In the genomic region with DNA sequence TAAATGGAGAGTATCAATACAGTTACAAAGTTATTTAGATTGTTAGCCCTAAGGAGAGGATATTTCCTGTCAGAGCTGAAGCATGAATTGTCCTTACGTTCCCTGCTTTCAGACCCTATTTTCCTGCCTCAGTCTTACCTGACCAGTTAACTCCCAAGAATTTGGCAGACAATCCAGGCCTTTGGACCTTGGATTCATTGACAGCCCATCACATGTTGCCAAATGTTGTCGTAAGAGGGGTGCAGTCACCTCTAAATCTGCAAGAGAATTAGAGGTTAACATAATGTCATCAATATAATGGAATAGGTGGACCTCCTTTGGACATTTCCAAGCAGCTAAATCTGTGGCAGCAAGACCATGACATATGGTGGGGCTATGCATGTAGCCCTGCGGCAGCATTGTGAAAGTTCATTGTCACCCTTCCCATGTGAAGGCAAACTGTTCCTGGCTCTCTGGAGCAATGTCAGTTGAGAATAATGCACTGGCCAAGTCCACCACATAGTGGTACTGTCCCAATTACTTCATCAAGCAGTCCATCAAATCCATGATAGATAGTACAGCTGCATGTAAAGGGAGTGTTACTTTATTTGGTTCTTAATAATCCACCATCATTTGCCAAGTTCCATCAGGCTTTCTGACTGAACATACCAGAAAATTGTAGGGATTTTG, we compare ENCODE assay signal across 11 cellular contexts.
"Had no signal": no experiment of that assay in that cellular context is flagged by ENCODE, and none has a peak within 500 bp of the region (broad histone marks: within the 10 kb centered on the region; RNA-seq: fewer than 3 reads in every experiment).

No MANE protein-coding gene starts in this region.

- H3K36me3 ChIP-seq: HAP-1 had no signal

- DNase-seq: GM23248, GOT3, H7, H9, HCEC 1CT, HFFc6 had no signal

- H3K4me2 ChIP-seq: GM23338 had no signal

- H3K27ac ChIP-seq: GM23248 had no signal

- H3K4me3 ChIP-seq: GM23248, GM23338, HAP-1 had no signal

- H3K9ac ChIP-seq: GM23248 had no signal

- FAIRE-seq: H1, H54 had no signal

- H3K9me3 ChIP-seq: HAP-1 had no signal

- ATAC-seq: GM23338, HCT116 had no signal

- H2AFZ ChIP-seq: GM23248, GM23338 had no signal

- H3K4me1 ChIP-seq: HAP-1 had no signal
